1 cellular context compared by ENCODE assay signal in the genomic region with DNA sequence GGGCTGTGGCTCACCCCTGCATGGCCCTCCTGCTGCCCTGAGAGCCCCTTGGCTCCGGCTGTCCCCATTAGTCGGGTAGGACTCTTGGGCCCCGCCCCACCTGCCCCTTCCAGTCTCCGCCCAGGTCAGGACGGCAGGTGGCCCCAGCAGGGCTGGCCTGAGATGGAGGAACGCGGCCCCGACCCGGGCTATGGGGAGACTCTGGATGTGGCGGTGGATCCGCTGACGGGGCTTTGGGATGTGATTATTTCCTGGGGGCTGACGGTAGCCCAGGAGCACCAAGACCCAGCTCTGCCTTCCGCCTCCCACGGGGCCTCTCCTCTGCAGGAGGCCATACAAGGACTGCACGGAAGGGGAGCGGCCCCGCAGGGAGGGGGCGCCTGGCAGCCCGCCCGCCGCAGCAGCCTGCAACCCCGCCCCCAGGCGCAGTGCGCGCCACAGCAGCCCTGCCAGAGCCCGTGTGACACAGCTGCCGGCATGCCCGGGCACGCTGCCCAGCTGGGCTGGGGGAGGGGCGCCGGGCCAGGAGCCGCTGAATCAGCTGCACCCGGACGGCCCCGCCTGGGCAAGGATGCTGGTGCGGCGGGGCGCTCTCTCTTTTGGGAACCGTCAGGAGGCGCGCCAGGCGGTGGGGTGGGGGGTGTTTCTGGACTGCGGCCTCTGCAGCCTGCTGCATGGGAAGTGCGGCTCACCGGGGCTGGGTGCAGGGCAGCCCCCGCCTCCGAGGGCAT.
TF ChIP-seq lines count a peak whose summit lies in the region.

No MANE protein-coding gene starts in this region.

TF ChIP-seq in SK-N-SH treated with all-trans-retinoic acid at 6 μM for 48 hours, 23 proteins besides CTCF, POLR2A, EP300 and RAD21 (continued from another document):
- TF ChIP-seq, protein P1, sequence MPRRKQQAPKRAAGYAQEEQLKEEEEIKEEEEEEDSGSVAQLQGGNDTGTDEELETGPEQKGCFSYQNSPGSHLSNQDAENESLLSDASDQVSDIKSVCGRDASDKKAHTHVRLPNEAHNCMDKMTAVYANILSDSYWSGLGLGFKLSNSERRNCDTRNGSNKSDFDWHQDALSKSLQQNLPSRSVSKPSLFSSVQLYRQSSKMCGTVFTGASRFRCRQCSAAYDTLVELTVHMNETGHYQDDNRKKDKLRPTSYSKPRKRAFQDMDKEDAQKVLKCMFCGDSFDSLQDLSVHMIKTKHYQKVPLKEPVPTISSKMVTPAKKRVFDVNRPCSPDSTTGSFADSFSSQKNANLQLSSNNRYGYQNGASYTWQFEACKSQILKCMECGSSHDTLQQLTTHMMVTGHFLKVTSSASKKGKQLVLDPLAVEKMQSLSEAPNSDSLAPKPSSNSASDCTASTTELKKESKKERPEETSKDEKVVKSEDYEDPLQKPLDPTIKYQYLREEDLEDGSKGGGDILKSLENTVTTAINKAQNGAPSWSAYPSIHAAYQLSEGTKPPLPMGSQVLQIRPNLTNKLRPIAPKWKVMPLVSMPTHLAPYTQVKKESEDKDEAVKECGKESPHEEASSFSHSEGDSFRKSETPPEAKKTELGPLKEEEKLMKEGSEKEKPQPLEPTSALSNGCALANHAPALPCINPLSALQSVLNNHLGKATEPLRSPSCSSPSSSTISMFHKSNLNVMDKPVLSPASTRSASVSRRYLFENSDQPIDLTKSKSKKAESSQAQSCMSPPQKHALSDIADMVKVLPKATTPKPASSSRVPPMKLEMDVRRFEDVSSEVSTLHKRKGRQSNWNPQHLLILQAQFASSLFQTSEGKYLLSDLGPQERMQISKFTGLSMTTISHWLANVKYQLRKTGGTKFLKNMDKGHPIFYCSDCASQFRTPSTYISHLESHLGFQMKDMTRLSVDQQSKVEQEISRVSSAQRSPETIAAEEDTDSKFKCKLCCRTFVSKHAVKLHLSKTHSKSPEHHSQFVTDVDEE (CRISPR knock-in tag; IDR thresholded peaks at IDR 0.05), result peak; percentile 73
- TF ChIP-seq GLIS3 (CRISPR knock-in tag; IDR thresholded peaks at IDR 0.05) (no peak), CSDC2 (CRISPR knock-in tag; IDR thresholded peaks at IDR 0.05) (no peak), ZFP3 (CRISPR knock-in tag; IDR thresholded peaks at IDR 0.05) (peak; percentile 83), ZNF565 (CRISPR knock-in tag; conservative IDR thresholded peaks at IDR 0.05; ENCODE audit: low read depth) (no peak), ZNF70 (CRISPR knock-in tag; IDR thresholded peaks at IDR 0.05) (no peak), OSR1 (CRISPR knock-in tag; IDR thresholded peaks at IDR 0.05) (no peak)
- TF ChIP-seq, protein P2, sequence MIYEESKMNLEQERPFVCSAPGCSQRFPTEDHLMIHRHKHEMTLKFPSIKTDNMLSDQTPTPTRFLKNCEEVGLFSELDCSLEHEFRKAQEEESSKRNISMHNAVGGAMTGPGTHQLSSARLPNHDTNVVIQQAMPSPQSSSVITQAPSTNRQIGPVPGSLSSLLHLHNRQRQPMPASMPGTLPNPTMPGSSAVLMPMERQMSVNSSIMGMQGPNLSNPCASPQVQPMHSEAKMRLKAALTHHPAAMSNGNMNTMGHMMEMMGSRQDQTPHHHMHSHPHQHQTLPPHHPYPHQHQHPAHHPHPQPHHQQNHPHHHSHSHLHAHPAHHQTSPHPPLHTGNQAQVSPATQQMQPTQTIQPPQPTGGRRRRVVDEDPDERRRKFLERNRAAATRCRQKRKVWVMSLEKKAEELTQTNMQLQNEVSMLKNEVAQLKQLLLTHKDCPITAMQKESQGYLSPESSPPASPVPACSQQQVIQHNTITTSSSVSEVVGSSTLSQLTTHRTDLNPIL (CRISPR knock-in tag; IDR thresholded peaks at IDR 0.05; ENCODE audit: low read depth), result no peak
- TF ChIP-seq, protein P3, sequence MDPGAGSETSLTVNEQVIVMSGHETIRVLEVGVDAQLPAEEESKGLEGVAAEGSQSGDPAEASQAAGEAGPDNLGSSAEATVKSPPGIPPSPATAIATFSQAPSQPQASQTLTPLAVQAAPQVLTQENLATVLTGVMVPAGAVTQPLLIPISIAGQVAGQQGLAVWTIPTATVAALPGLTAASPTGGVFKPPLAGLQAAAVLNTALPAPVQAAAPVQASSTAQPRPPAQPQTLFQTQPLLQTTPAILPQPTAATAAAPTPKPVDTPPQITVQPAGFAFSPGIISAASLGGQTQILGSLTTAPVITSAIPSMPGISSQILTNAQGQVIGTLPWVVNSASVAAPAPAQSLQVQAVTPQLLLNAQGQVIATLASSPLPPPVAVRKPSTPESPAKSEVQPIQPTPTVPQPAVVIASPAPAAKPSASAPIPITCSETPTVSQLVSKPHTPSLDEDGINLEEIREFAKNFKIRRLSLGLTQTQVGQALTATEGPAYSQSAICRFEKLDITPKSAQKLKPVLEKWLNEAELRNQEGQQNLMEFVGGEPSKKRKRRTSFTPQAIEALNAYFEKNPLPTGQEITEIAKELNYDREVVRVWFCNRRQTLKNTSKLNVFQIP (CRISPR knock-in tag; IDR thresholded peaks at IDR 0.05; ENCODE audit: borderline replicate concordance, low read depth), result no peak
